8 cellular contexts compared by ENCODE assay signal in genomic region chr7:108415821-108416536, GRCh38. TPM values are rescaled to one million over a fixed set of nuclear protein-coding genes. Genes with fewer than 3 reads are reported as not detected.
DNase-seq lines count a peak whose midpoint lies in the region; ATAC-seq and TF ChIP-seq lines count a peak whose summit lies in the region.

No MANE protein-coding gene starts in this region.

- H3K27me3 ChIP-seq in DND-41 (ENCODE audit: insufficient read depth, low read length, poor library complexity) (peaks cover 11% of the 10 kb centered on the region), mammary epithelial cell (ENCODE audit: insufficient read depth, low read length) (no peaks in the 10 kb centered on the region), osteoblast (ENCODE audit: insufficient read depth, low read length) (no peaks in the 10 kb centered on the region)

- H2AFZ ChIP-seq in DND-41 (ENCODE audit: low read depth, low read length), result no peak overlapping the region
- no peak overlapping the region for H2AFZ ChIP-seq in mammary epithelial cell (ENCODE audit: low read depth, low read length)
- H2AFZ ChIP-seq in osteoblast (ENCODE audit: low read length), result no peak overlapping the region

- DNase-seq in DND-41 (peak; percentile 31), GM19238 (ENCODE audit: insufficient read length, low spot score) (peak; percentile 11), NCI-H748 (lab: John Stamatoyannopoulos, UW; ENCODE audit: unreplicated experiment) (peak; percentile 75), mammary epithelial cell (peak; percentile 81), osteoblast (ENCODE audit: insufficient read length, low spot score, missing footprints) (peak; percentile 57), activated gamma-delta T cell treated with Interleukin-2 at 50 U/mL for 16 hours (no peak)
- DNase-seq in natural killer cell treated with Interleukin-12 subunit alpha and Interleukin-12 subunit beta and Interleukin-15 and Interleukin-18, amount 100 ng/mL, for 72 hours (ENCODE audit: low spot score), result no peak

- no peak overlapping the region for H3K9ac ChIP-seq in DND-41 (ENCODE audit: low read depth, low read length)
- peak overlapping the region; percentile 44 for H3K9ac ChIP-seq in mammary epithelial cell (ENCODE audit: insufficient read depth, low read length)

- H3K27ac Mint-ChIP-seq in natural killer cell treated with Interleukin-12 subunit alpha and Interleukin-12 subunit beta and Interleukin-15 and Interleukin-18, amount 100 ng/mL, for 72 hours, result no peak overlapping the region

- dilution Hi-C loops in mammary epithelial cell (cut with HindIII; ENCODE audit: low sequenced_read_pairs), result no loop called here

- in situ Hi-C loops in mammary epithelial cell (cut with MboI; ENCODE audit: low sequenced_read_pairs in 2 of 2), result no loop called here

- no peaks in the 10 kb centered on the region for H4K20me1 ChIP-seq in DND-41 (ENCODE audit: insufficient read depth, low read length)
- H4K20me1 ChIP-seq in mammary epithelial cell (ENCODE audit: insufficient read depth, low read length), result no peaks in the 10 kb centered on the region
- no peaks in the 10 kb centered on the region for H4K20me1 ChIP-seq in osteoblast (ENCODE audit: insufficient read depth, low read length)

- H3K36me3 Mint-ChIP-seq in natural killer cell treated with Interleukin-12 subunit alpha and Interleukin-12 subunit beta and Interleukin-15 and Interleukin-18, amount 100 ng/mL, for 72 hours, result no peaks in the 10 kb centered on the region

- H3K27me3 Mint-ChIP-seq in natural killer cell treated with Interleukin-12 subunit alpha and Interleukin-12 subunit beta and Interleukin-15 and Interleukin-18, amount 100 ng/mL, for 72 hours, result peaks cover 34 to 59% of the 10 kb centered on the region in 2 donors

- H3K79me2 ChIP-seq in DND-41 (ENCODE audit: insufficient read depth, low read length) (no peaks in the 10 kb centered on the region), mammary epithelial cell (ENCODE audit: insufficient read depth, low read length) (no peaks in the 10 kb centered on the region), osteoblast (ENCODE audit: insufficient read depth, low read length) (no peaks in the 10 kb centered on the region)

- H3K4me1 Mint-ChIP-seq in natural killer cell treated with Interleukin-12 subunit alpha and Interleukin-12 subunit beta and Interleukin-15 and Interleukin-18, amount 100 ng/mL, for 72 hours (ENCODE audit: low read depth in 2 of 2), result peaks cover 5 to 6% of the 10 kb centered on the region in 2 donors

- no TSS peak for BruUV-seq in mammary epithelial cell (replicated peaks; lab: Mats Ljungman, UMichigan)

- H3K9me3 Mint-ChIP-seq in natural killer cell treated with Interleukin-12 subunit alpha and Interleukin-12 subunit beta and Interleukin-15 and Interleukin-18, amount 100 ng/mL, for 72 hours, result no peaks in the 10 kb centered on the region

- WGBS in mammary epithelial cell (ENCODE audit: low coverage, missing lambda C conversion rate), result 32% methylated on average over 8 of the region's 8 CpGs

- no peak overlapping the region for H3K4me3 Mint-ChIP-seq in natural killer cell treated with Interleukin-12 subunit alpha and Interleukin-12 subunit beta and Interleukin-15 and Interleukin-18, amount 100 ng/mL, for 72 hours

- H3K9me3 ChIP-seq in DND-41 (ENCODE audit: insufficient read depth, low read length, severe bottlenecking) (no peaks in the 10 kb centered on the region), mammary epithelial cell (replicated peaks; ENCODE audit: insufficient read depth, low read length) (no peaks in the 10 kb centered on the region), osteoblast (ENCODE audit: low read depth, low read length) (no peaks in the 10 kb centered on the region)

- H3K36me3 ChIP-seq in DND-41 (ENCODE audit: insufficient read depth, low read length) (no peaks in the 10 kb centered on the region), mammary epithelial cell (ENCODE audit: insufficient read depth, low read length) (no peaks in the 10 kb centered on the region), osteoblast (ENCODE audit: insufficient read depth, low read length) (no peaks in the 10 kb centered on the region)

- no peak for TF ChIP-seq CTCF in DND-41 (IDR thresholded peaks at IDR 0.05; ENCODE audit: borderline replicate concordance, extremely low read depth, low read length, poor library complexity, severe bottlenecking)
- TF ChIP-seq CTCF in mammary epithelial cell (conservative IDR thresholded peaks at IDR 0.05 in 1 of 2, IDR thresholded peaks at IDR 0.05 in 1 of 2; ENCODE audit: extremely low read depth in 1 of 2, insufficient read depth in 1 of 2, low read depth in 1 of 2, low read length in 2 of 2), result no peak
- TF ChIP-seq CTCF in osteoblast (IDR thresholded peaks at IDR 0.05; ENCODE audit: extremely low read depth, low read depth, low read length), result no peak

- intact Hi-C loops in mammary epithelial cell (cut with micrococcal nuclease), result no loop called here

- ATAC-seq in DND-41 (ENCODE audit: insufficient read depth, low read depth) (peak; percentile 94), HG03139 (IDR thresholded peaks at IDR 0.05; ENCODE audit: unreplicated experiment) (peak; percentile 74)
- no peak for ATAC-seq in natural killer cell treated with Interleukin-12 subunit alpha and Interleukin-12 subunit beta and Interleukin-15 and Interleukin-18, amount 100 ng/mL, for 72 hours

- CTCF ChIA-PET in mammary epithelial cell (lab: Charles Lee; ENCODE audit: low non-redundant PET), result no interaction called here

- H3K4me2 ChIP-seq in DND-41 (ENCODE audit: insufficient read depth, low read length), result no peak overlapping the region
- peak overlapping the region; percentile 64 for H3K4me2 ChIP-seq in mammary epithelial cell (ENCODE audit: insufficient read depth, low read depth, low read length)
- H3K4me2 ChIP-seq in osteoblast (ENCODE audit: insufficient read depth, low read length), result peak overlapping the region; percentile 47

- no peak overlapping the region for H3K27ac ChIP-seq in DND-41 (ENCODE audit: low read length)
- H3K27ac ChIP-seq in mammary epithelial cell (ENCODE audit: insufficient read depth, low read depth, low read length), result peak overlapping the region; percentile 78
- peak overlapping the region; percentile 60 for H3K27ac ChIP-seq in osteoblast (ENCODE audit: low read depth, low read length)

- H3K4me1 ChIP-seq in DND-41 (ENCODE audit: insufficient read depth, low read length) (peaks cover 5% of the 10 kb centered on the region), mammary epithelial cell (ENCODE audit: insufficient read depth, low read length) (peaks cover 27% of the 10 kb centered on the region), osteoblast (ENCODE audit: insufficient read depth, low read length) (peaks cover 13% of the 10 kb centered on the region)

- no peak overlapping the region for H3K4me3 ChIP-seq in DND-41 (ENCODE audit: low read depth in 1 of 2, low read length in 2 of 2)
- no peak overlapping the region for H3K4me3 ChIP-seq in mammary epithelial cell (replicated peaks in 1 of 3; ENCODE audit: insufficient read depth in 1 of 3, low read depth in 2 of 3, low read length in 3 of 3)
- no peak overlapping the region for H3K4me3 ChIP-seq in osteoblast (ENCODE audit: insufficient read depth, low read length)

RNA-seq across cellular contexts. Expression of gene NRCAM, which starts 40.3 kb away (rescaled TPM):
- 10 to 100 TPM; 42.5 to 77.8 TPM for total RNA-seq in mammary epithelial cell
- polyA plus RNA-seq in mammary epithelial cell, result 16.4 TPM
- polyA minus RNA-seq in mammary epithelial cell, result 28.0 TPM
- 0.88 and 2.2 TPM in 2 replicates for total RNA-seq in osteoblast
- not detected for total RNA-seq in natural killer cell treated with Interleukin-12 subunit alpha and Interleukin-12 subunit beta and Interleukin-15 and Interleukin-18, amount 100 ng/mL, for 72 hours

Comparison
In these comparisons a context has a peak if more than half of its experiments do, and no peak if none do; other contexts are left out.
1. ATAC-seq: peak in DND-41 (single experiment) and HG03139 (single experiment); none in natural killer cell treated with Interleukin-12 subunit alpha and Interleukin-12 subunit beta and Interleukin-15 and Interleukin-18, amount 100 ng/mL, for 72 hours (0 of 2).
2. DNase-seq: peak in DND-41 (single experiment), GM19238 (single experiment), NCI-H748 (single experiment), mammary epithelial cell (single experiment) and osteoblast (single experiment); none in activated gamma-delta T cell treated with Interleukin-2 at 50 U/mL for 16 hours (single experiment) and natural killer cell treated with Interleukin-12 subunit alpha and Interleukin-12 subunit beta and Interleukin-15 and Interleukin-18, amount 100 ng/mL, for 72 hours (single experiment).
3. RNA of gene NRCAM, which starts 40.3 kb away (total RNA-seq): 42.5 to 77.8 TPM in mammary epithelial cell; 0.88 to 2.2 TPM in osteoblast and not detected in natural killer cell treated with Interleukin-12 subunit alpha and Interleukin-12 subunit beta and Interleukin-15 and Interleukin-18, amount 100 ng/mL, for 72 hours; every median in the first group is over 10 times any median in the second.